20 cellular contexts compared by ENCODE assay signal in the genomic region with DNA sequence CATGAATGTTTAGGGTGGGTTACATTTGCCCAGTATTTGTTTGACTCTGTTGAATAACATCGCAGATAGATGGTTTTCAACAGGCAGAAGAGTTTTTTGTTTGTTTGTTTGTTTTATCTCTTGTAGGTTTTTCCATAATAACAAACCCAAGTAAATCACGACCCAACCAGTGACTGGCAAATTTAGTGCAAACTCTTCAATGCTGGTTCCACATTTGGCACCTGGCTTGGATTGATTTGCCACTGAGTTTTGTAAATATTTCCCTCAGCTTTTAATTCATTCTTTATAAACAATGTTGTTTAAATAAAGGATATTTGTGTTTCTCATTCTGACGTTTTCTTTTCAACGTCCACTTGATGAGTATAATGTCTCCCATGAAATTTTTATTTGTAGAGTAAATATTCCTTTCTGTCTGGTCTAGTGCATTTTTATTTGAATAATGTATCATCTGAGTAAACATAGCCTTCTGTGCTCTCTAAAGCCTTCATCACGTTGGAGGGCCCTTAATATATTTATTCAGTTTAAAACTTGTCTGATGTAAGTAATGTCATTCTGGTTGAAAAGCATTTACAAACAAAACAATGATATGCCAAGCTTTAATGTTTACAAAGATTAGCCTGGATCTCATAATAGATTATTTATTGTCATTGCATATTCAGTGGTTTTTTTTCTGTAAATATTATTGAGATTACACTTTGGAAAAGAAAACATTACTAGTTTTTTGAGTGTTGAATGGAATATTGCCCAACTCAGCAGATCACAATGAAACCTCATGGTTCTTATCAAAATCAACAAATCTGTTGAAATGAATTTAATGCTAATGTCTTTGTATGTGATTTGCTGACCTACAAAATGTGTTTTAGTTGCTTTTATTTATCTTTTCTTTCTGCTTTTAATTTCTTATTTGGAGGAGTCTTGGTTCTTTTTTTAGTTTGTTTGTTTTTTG.
"Had no signal": no experiment of that assay in that cellular context is flagged by ENCODE, and none has a peak within 500 bp of the region (broad histone marks: within the 10 kb centered on the region; RNA-seq: fewer than 3 reads in every experiment).

No MANE protein-coding gene starts in this region.

- H3K4me1 Mint-ChIP-seq: activated naive CD8-positive, alpha-beta T cell treated with anti-CD3 and anti-CD28 coated beads for 36 hours; nephron had no signal

- H3K4me3 Mint-ChIP-seq: activated CD4-positive, alpha-beta memory T cell treated with anti-CD3 and anti-CD28 coated beads for 36 hours; activated naive CD8-positive, alpha-beta T cell treated with anti-CD3 and anti-CD28 coated beads for 36 hours; nephron; stimulated activated naive CD8-positive, alpha-beta T cell treated with anti-CD3 and anti-CD28 coated beads, Interleukin-15, Interleukin-2, amounts not matched to agents 100 ng/mL and 50 ng/mL, for 24 hours had no signal

- DNase-seq: activated CD4-positive, alpha-beta memory T cell treated with anti-CD3 and anti-CD28 coated beads for 36 hours; activated CD4-positive, alpha-beta T cell treated with anti-CD3 and anti-CD28 coated beads for 48 hours; activated naive CD4-positive, alpha-beta T cell treated with Interleukin-2 at 50 U/mL for 16 hours; activated naive CD8-positive, alpha-beta T cell treated with anti-CD3 and anti-CD28 coated beads for 36 hours; activated T-cell treated with anti-CD3 and anti-CD28 coated beads, Interleukin-2, amount 50 U/mL, for 48 hours; central memory CD4-positive, alpha-beta T cell; dermis blood vessel endothelial cell; effector CD8-positive, alpha-beta T cell; foreskin keratinocyte; kidney; mesenchymal stem cell; ovary; stimulated activated CD4-positive, alpha-beta T cell treated with anti-CD3 and anti-CD28 coated beads, Interleukin-12 subunit alpha, Interleukin-12 subunit beta, amount 100 ng/mL, for 4 hours; stimulated activated CD4-positive, alpha-beta T cell treated with anti-CD3 and anti-CD28 coated beads, Interleukin-4, amount 100 ng/mL, for 4 hours; substantia nigra; thyroid gland; upper lobe of right lung had no signal

- H3K27me3 Mint-ChIP-seq: activated CD4-positive, alpha-beta memory T cell treated with anti-CD3 and anti-CD28 coated beads for 36 hours; activated naive CD8-positive, alpha-beta T cell treated with anti-CD3 and anti-CD28 coated beads for 36 hours; stimulated activated naive CD8-positive, alpha-beta T cell treated with anti-CD3 and anti-CD28 coated beads, Interleukin-15, Interleukin-2, amounts not matched to agents 100 ng/mL and 50 ng/mL, for 24 hours had no signal

- FAIRE-seq: astrocyte, kidney had no signal

- H3K27ac Mint-ChIP-seq: activated CD4-positive, alpha-beta memory T cell treated with anti-CD3 and anti-CD28 coated beads for 36 hours; activated naive CD8-positive, alpha-beta T cell treated with anti-CD3 and anti-CD28 coated beads for 36 hours; nephron; stimulated activated naive CD8-positive, alpha-beta T cell treated with anti-CD3 and anti-CD28 coated beads, Interleukin-15, Interleukin-2, amounts not matched to agents 100 ng/mL and 50 ng/mL, for 24 hours had no signal

- H3K36me3 Mint-ChIP-seq: activated naive CD8-positive, alpha-beta T cell treated with anti-CD3 and anti-CD28 coated beads for 36 hours had no signal

- ATAC-seq: foreskin keratinocyte, upper lobe of right lung had no signal
